8 cellular contexts compared by ENCODE assay signal in the genomic region with DNA sequence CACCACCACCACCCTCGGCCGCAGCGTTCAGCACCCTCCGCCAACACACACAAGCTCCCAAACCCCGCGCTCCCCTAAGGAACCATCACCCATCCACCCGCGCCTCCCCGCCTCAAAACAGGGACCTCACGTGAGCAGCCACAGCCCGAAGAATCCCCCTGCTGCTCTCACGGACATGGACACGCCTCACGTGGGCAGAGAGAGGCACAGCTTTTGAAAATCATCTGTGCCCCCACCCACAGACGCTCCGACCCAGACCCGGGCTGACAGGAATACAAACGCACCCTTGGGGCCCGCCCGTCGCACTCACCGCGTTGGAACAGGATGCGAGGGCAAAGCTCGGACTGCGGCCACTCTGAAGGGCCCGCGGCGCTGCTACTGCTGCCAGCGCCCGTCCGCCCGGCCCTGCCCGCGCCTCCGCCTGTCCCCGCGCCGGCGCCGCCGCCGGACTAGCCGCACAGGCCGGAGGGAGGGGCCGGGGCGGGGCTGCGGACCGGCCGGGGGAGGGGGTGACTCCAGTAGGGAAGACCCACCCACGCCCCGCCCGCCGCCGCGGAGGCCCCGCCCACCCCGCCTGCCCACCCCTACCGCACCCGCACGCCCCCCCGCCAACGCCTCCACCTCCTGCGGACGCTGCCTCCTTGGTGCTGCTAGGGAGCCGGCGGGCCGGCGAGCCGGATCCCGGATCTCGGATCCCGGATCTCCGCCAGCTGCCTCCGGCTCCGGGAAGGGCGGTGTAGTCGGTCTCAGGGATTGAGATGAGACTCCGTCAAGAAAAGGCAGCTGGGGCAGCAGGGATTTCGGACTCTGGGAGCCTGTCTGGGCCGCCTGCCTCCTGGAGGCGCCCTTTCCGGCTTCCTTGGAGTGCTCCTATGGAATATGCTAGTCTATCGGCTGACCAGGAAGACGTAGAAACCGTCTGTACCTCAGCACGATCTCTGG. TPM values are rescaled to one million over a fixed set of nuclear protein-coding genes. Genes with fewer than 3 reads are reported as not detected.
DNase-seq lines count a peak whose midpoint lies in the region; ATAC-seq and TF ChIP-seq lines count a peak whose summit lies in the region.

A gene (minus strand): TSS at position 461 of the 942 bp plus-strand sequence. CDS start 8,246 bp downstream, outside the sequence.

- CTCF ChIA-PET in A673 (lab: Charles Lee) = interaction anchor here (0.5 to 2.4 kb wide), 3 partner anchors 95 to 771 kb away, joined by 3 to 5 read pairs (median 4); no protein-coding TSS in a partner anchor

- H3K27ac ChIP-seq in A673 (ENCODE audit: low read depth, low read length, poor library complexity, severe bottlenecking) (peak within 1 kb of the TSS; percentile 86), liver (ENCODE audit: low read depth in 1 of 2, low read length in 2 of 2) (peak within 1 kb of the TSS; percentile 72 to 81)

- TF ChIP-seq CTCF in A673 (conservative IDR thresholded peaks at IDR 0.05; ENCODE audit: low read depth, low read length) = peak; percentile 46
- TF ChIP-seq CTCF in liver (IDR thresholded peaks at IDR 0.05; ENCODE audit: low read depth, low read length, missing input control) = no peak

- ATAC-seq in GM18868 (IDR thresholded peaks at IDR 0.05; ENCODE audit: unreplicated experiment) (peak; percentile 58), HG03175 (IDR thresholded peaks at IDR 0.05; ENCODE audit: unreplicated experiment) (peak; percentile 64)

- no peaks in the 10 kb centered on the region for H3K9me3 ChIP-seq in A673 (ENCODE audit: low read depth, low read length, poor library complexity, severe bottlenecking)
- no peaks in the 10 kb centered on the region for H3K9me3 ChIP-seq in liver (ENCODE audit: control insufficient read depth in 4 of 4, low read length in 3 of 4)

- peak; percentile 88 for DNase-seq in A673 (ENCODE audit: low spot score)
- DNase-seq in NCI-H460 (ENCODE audit: extremely low read depth, low read depth) = peak; percentile 71
- peak; percentile 19 to 32 for DNase-seq in activated CD4-positive, alpha-beta T cell treated with anti-CD3 and anti-CD28 coated beads, Interleukin-2, amount 50 U/mL, for 24 hours (ENCODE audit: low read depth in 1 of 2, low spot score in 1 of 2)
- DNase-seq in dermis blood vessel endothelial cell = peak; percentile 91
- DNase-seq in stimulated activated CD4-positive, alpha-beta T cell treated with anti-CD3 and anti-CD28 coated beads, Interleukin-4, amount 100 ng/mL, for 1 hour = peak; percentile 68

- H3K9ac ChIP-seq in liver (ENCODE audit: low read depth in 1 of 2, low read length in 2 of 2) = peak within 1 kb of the TSS; percentile 45 to 62

- H3K36me3 ChIP-seq in A673 (ENCODE audit: insufficient read depth, low read length, poor library complexity, severe bottlenecking) = peaks cover 18% of the 10 kb centered on the region
- peaks cover 3 to 20% (median 14%) of the 10 kb centered on the region in 4 donors for H3K36me3 ChIP-seq in liver (ENCODE audit: control insufficient read depth in 4 of 4, insufficient read depth in 3 of 4, low read depth in 1 of 4, low read length in 3 of 4)

- no peaks in the 10 kb centered on the region for H3K27me3 ChIP-seq in A673 (replicated peaks; ENCODE audit: insufficient read depth, low read depth, low read length, poor library complexity)
- no peaks in the 10 kb centered on the region for H3K27me3 ChIP-seq in liver (ENCODE audit: control insufficient read depth in 4 of 4, insufficient read depth in 4 of 4, low read length in 3 of 4)

- no peak for TF ChIP-seq RAD21 in liver (IDR thresholded peaks at IDR 0.05)

- intact Hi-C loops in A673 (cut with micrococcal nuclease; ENCODE audit: unreplicated experiment) = no loop called here

- no TSS peak for BruUV-seq in A673 (replicated peaks; lab: Mats Ljungman, UMichigan)

- POLR2A ChIA-PET in A673 (lab: Charles Lee; ENCODE audit: low non-redundant PET) = interaction anchor here (0.6 to 1.2 kb wide), 2 partner anchors 83 to 84 kb away, joined by 3 to 12 read pairs; a partner anchor contains a TSS

- peak within 1 kb of the TSS; percentile 82 for H3K4me3 ChIP-seq in A673 (ENCODE audit: low read depth, low read length, poor library complexity, severe bottlenecking)
- peak within 1 kb of the TSS; percentile 69 to 77 (median 74) for H3K4me3 ChIP-seq in liver (ENCODE audit: low read depth in 1 of 3, low read length in 3 of 3)

- 2% methylated on average over 87 of the region's 87 CpGs for WGBS in liver

- H3K4me1 ChIP-seq in A673 (ENCODE audit: insufficient read depth, low read length, poor library complexity, severe bottlenecking) (peaks cover 25% of the 10 kb centered on the region), liver (ENCODE audit: control insufficient read depth in 4 of 4, insufficient read depth in 4 of 4, low read length in 3 of 4) (peaks cover 5 to 34% (median 21%) of the 10 kb centered on the region in 4 donors)

TF ChIP-seq in liver, 16 proteins besides CTCF, POLR2A, EP300 and RAD21:
- TF ChIP-seq SP1 (IDR thresholded peaks at IDR 0.05) = peak; percentile 9
- peak in 1 of 2 donors; percentile 24 for TF ChIP-seq GABPA (IDR thresholded peaks at IDR 0.05 in 1 of 2, conservative IDR thresholded peaks at IDR 0.05 in 1 of 2)
- TF ChIP-seq FOXA2 (IDR thresholded peaks at IDR 0.05) = no peak
TF ChIP-seq in liver: peak in this region for 2.

RNA-seq across cellular contexts. Expression of the gene that starts here (rescaled TPM):
- total RNA-seq in A673 (2021) (34.2 and 37.1 TPM in 2 replicates), dermis blood vessel endothelial cell (18.4 and 19.8 TPM in 2 replicates), liver (10 to 100 TPM in 1 of 2 donors, 1 to 10 TPM in 1; 8.1 to 12.7 TPM)
- total RNA-seq in NCI-H460 (2014; rRNA removed; shearing (Covaris generic)) = 3.3 and 5.0 TPM in 2 replicates
- polyA plus RNA-seq in NCI-H460 (2014; cell fraction: nucleus; rRNA removed) = 23.1 and 34.3 TPM in 2 replicates
- 10 to 100 TPM in 1 of 2 donors, 1 to 10 TPM in 1; 5.2 to 10.1 TPM for polyA plus RNA-seq in liver

Comparison
In these comparisons a context has a peak if more than half of its experiments do, and no peak if none do; other contexts are left out.
1. Peak in every context shown above with its lines: DNase-seq, ATAC-seq, H3K4me3 ChIP-seq and H3K27ac ChIP-seq.
2. DNase-seq: peak in every context shown above with its lines; median percentile 91 in dermis blood vessel endothelial cell; 88 in A673; 71 in NCI-H460; 68 in stimulated activated CD4-positive, alpha-beta T cell treated with anti-CD3 and anti-CD28 coated beads, Interleukin-4, amount 100 ng/mL, for 1 hour; 26 in activated CD4-positive, alpha-beta T cell treated with anti-CD3 and anti-CD28 coated beads, Interleukin-2, amount 50 U/mL, for 24 hours.